33 cellular contexts compared by ENCODE assay signal in the genomic region with DNA sequence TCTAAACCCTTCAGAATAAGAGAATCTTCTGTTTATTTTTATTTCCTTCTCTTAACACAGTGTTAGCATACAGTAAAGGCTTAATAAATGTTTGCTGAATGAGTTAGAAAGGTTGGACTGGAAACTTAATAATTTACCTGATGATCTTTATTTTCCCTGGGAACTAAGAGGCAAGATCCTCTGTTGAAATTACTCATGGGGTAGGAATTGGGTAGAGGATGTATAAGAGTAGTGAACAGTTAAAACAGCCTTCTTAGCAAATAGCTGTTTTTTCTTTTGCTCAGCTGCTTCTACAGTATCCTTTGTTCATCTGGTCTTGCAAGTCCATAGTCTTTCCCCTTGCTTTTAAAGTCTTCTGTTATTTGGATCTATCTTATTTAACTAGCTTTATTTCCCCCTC.
DNase-seq lines count a peak whose midpoint lies in the region; ATAC-seq, FAIRE-seq and TF ChIP-seq lines count a peak whose summit lies in the region.
"Had no signal": no experiment of that assay in that cellular context is flagged by ENCODE, and none has a peak within 500 bp of the region (broad histone marks: within the 10 kb centered on the region; RNA-seq: fewer than 3 reads in every experiment).

No MANE protein-coding gene starts in this region.

- intact Hi-C loops in IMR-90 (cut with micrococcal nuclease), result no loop called here
- intact Hi-C loops in HepG2 (cut with micrococcal nuclease; ENCODE audit: unreplicated experiment), result no loop called here

- no peak overlapping the region; the same call in 1 of the 2 replicates for H3K23ac ChIP-seq in IMR-90 (ENCODE audit: low read depth, low read length)

- H3K18ac ChIP-seq in IMR-90 (ENCODE audit: low read depth, low read length), result no peak overlapping the region

- DNase-seq in activated T-cell treated with anti-CD3 and anti-CD28 coated beads, Interleukin-2, amount 50 U/mL, for 72 hours, result no peak
- no peak for DNase-seq in activated T-cell treated with anti-CD3 and anti-CD28 coated beads, Interleukin-2, amount 50 U/mL, for 1 hour
- DNase-seq in IMR-90 (peak; percentile 63), choroid plexus epithelial cell (ENCODE audit: low read depth) (peak; percentile 17), renal cortical epithelial cell (ENCODE audit: low read depth) (peak; percentile 86), MV-4-11 (lab: John Stamatoyannopoulos, UW) (no peak), HepG2 (ENCODE audit: low spot score) (no peak)
- no peak for DNase-seq in central memory CD4-positive, alpha-beta T cell
- DNase-seq: 8988T; activated CD4-positive, alpha-beta T cell treated with anti-CD3 and anti-CD28 coated beads, Interleukin-2, amount 50 U/mL, for 4 hours; activated CD8-positive, alpha-beta memory T cell treated with anti-CD3 and anti-CD28 coated beads, Interleukin-2, amount 10 ng/mL, durations not matched to agents 7 days and 5 days; activated naive CD4-positive, alpha-beta T cell treated with Interleukin-2 at 50 U/mL for 16 hours; activated T-cell treated with anti-CD3 and anti-CD28 coated beads, Interleukin-2, amount 50 U/mL, for 48 hours; AML-193; amygdala; CD4-positive, alpha-beta T cell; effector CD8-positive, alpha-beta T cell; glutamatergic neuron; islet precursor cell; midbrain; naive thymus-derived CD4-positive, alpha-beta T cell; NCI-H1694; NCI-H82; posterior cingulate gyrus; right lobe of liver; stimulated activated CD8-positive, alpha-beta memory T cell treated with anti-CD3 and anti-CD28 coated beads, Interleukin-4, amount 100 ng/mL, for 48 hours; testis had no signal

- H3K4me1 ChIP-seq in IMR-90 (ENCODE audit: control insufficient read depth, insufficient read depth, low read length) (peaks cover 5% of the 10 kb centered on the region; the same call in 1 of the 2 replicates), HepG2 (ENCODE audit: insufficient read depth, low read length) (no peaks in the 10 kb centered on the region)
- H3K4me1 ChIP-seq: testis had no signal

- TF ChIP-seq CTCF in IMR-90 (conservative IDR thresholded peaks at IDR 0.05; ENCODE audit: low read depth, low read length), result no peak
- no peak for TF ChIP-seq CTCF in choroid plexus epithelial cell (conservative IDR thresholded peaks at IDR 0.05; ENCODE audit: low read depth, low read length)
- TF ChIP-seq CTCF in HepG2 (CRISPR knock-in tag; IDR thresholded peaks at IDR 0.05), result no peak

- no peak for TF ChIP-seq RAD21 in IMR-90 (IDR thresholded peaks at IDR 0.05; ENCODE audit: low read length)
- TF ChIP-seq RAD21 in HepG2 (CRISPR knock-in tag; IDR thresholded peaks at IDR 0.05), result no peak

- H4K91ac ChIP-seq in IMR-90 (ENCODE audit: insufficient read depth, low read depth, low read length), result no peak overlapping the region

- H3K14ac ChIP-seq in IMR-90 (replicated peaks; ENCODE audit: low read depth, low read length), result no peak overlapping the region; the same call in 1 of the 2 replicates

- no peak overlapping the region for H3K4me2 ChIP-seq in IMR-90 (ENCODE audit: low read depth, low read length)
- H3K4me2 ChIP-seq in HepG2 (ENCODE audit: low read depth, low read length), result no peak overlapping the region

- dilution Hi-C loops in IMR-90 (cut with HindIII; ENCODE audit: low sequenced_read_pairs, unreplicated experiment), result no loop called here

- ATAC-seq in activated T-cell treated with anti-CD3 and anti-CD28 coated beads, Interleukin-2, amount 50 U/mL, for 72 hours (replicated peaks in 1 of 2), result no peak
- ATAC-seq in IMR-90 (ENCODE audit: low read depth) (0 out of 2 replicates have a peak, but pooled peaks have one; percentile 29), HepG2 (no peak)
- ATAC-seq: activated CD8-positive, alpha-beta memory T cell treated with anti-CD3 and anti-CD28 coated beads, Interleukin-2, amount 10 ng/mL, durations not matched to agents 7 days and 5 days; naive thymus-derived CD4-positive, alpha-beta T cell had no signal

- CTCF ChIA-PET in IMR-90 (lab: Yijun Ruan, JAX), result interaction anchor here (0.9 kb wide), 1 partner anchor 190 kb away, joined by 3 read pairs; no protein-coding TSS in a partner anchor
- CTCF ChIA-PET in HepG2 (lab: Yijun Ruan, JAX; ENCODE audit: low intra/inter-chr PET ratio, low total read pairs), result no interaction called here

- no peaks in the 10 kb centered on the region for H3K9me3 Mint-ChIP-seq in activated T-cell treated with anti-CD3 and anti-CD28 coated beads, Interleukin-2, amount 50 U/mL, for 72 hours
- H3K9me3 Mint-ChIP-seq: CD4-positive, alpha-beta T cell; stimulated activated naive CD8-positive, alpha-beta T cell treated with anti-CD3 and anti-CD28 coated beads, Interleukin-15, Interleukin-2, amounts not matched to agents 100 ng/mL and 50 ng/mL, for 24 hours had no signal

- no peak overlapping the region for H3K56ac ChIP-seq in IMR-90 (ENCODE audit: extremely low read depth, insufficient read depth, low read length)

- H4K8ac ChIP-seq in IMR-90 (ENCODE audit: low read depth in 2 of 2, low read length in 2 of 2), result no peak overlapping the region; a peak in 1 of 4 replicates

- H3K36me3 ChIP-seq in IMR-90 (ENCODE audit: control insufficient read depth, insufficient read depth, low read length) (peaks cover 7% of the 10 kb centered on the region), HepG2 (replicated peaks in 1 of 2; ENCODE audit: control insufficient read depth in 1 of 2, insufficient read depth in 2 of 2, low read length in 2 of 2) (peaks cover 3 to 59% of the 10 kb centered on the region in 2 experiments)

- no peaks in the 10 kb centered on the region for H3K4me1 Mint-ChIP-seq in activated T-cell treated with anti-CD3 and anti-CD28 coated beads, Interleukin-2, amount 50 U/mL, for 72 hours (ENCODE audit: low read depth)
- H3K4me1 Mint-ChIP-seq: activated CD8-positive, alpha-beta memory T cell treated with anti-CD3 and anti-CD28 coated beads, Interleukin-2, amount 10 ng/mL, durations not matched to agents 7 days and 5 days had no signal

- peaks cover 5 to 12% of the 10 kb centered on the region in 2 donors for H3K36me3 Mint-ChIP-seq in activated T-cell treated with anti-CD3 and anti-CD28 coated beads, Interleukin-2, amount 50 U/mL, for 72 hours (ENCODE audit: insufficient read depth in 2 of 2)

- H3K27me3 Mint-ChIP-seq in activated T-cell treated with anti-CD3 and anti-CD28 coated beads, Interleukin-2, amount 50 U/mL, for 72 hours (ENCODE audit: low read depth), result no peaks in the 10 kb centered on the region
- H3K27me3 Mint-ChIP-seq: activated CD8-positive, alpha-beta memory T cell treated with anti-CD3 and anti-CD28 coated beads, Interleukin-2, amount 10 ng/mL, durations not matched to agents 7 days and 5 days; CD4-positive, alpha-beta T cell; naive thymus-derived CD4-positive, alpha-beta T cell; stimulated activated naive CD8-positive, alpha-beta T cell treated with anti-CD3 and anti-CD28 coated beads, Interleukin-15, Interleukin-2, amounts not matched to agents 100 ng/mL and 50 ng/mL, for 24 hours had no signal

- H3K27me3 ChIP-seq in IMR-90 (ENCODE audit: control insufficient read depth, insufficient read depth, low read length), result no peaks in the 10 kb centered on the region
- H3K27me3 ChIP-seq in HepG2 (ENCODE audit: control insufficient read depth in 1 of 2, insufficient read depth in 2 of 2, low read length in 2 of 2), result no peaks in the 10 kb centered on the region
- H3K27me3 ChIP-seq: neutrophil, right lobe of liver, SJSA1, testis had no signal

- TF ChIP-seq POLR2A in IMR-90 (IDR thresholded peaks at IDR 0.05; ENCODE audit: low read depth, low read length), result no peak
- no peak for TF ChIP-seq POLR2A in HepG2 (IDR thresholded peaks at IDR 0.05; ENCODE audit: insufficient read depth in 1 of 2, low read depth in 2 of 2, low read length in 2 of 2)

- POLR2A ChIA-PET in IMR-90 (lab: Charles Lee; ENCODE audit: unreplicated experiment) (no interaction called here), HepG2 (lab: Yijun Ruan, JAX) (no interaction called here)

- H3K4me3 ChIP-seq in IMR-90 (ENCODE audit: insufficient read depth, low read depth, low read length) (no peak overlapping the region), choroid plexus epithelial cell (ENCODE audit: low read depth, low read length) (no peak overlapping the region), HepG2 (replicated peaks in 1 of 3; ENCODE audit: insufficient read depth in 1 of 3, low read depth in 2 of 3, low read length in 3 of 3) (no peak overlapping the region)
- H3K4me3 ChIP-seq: coronary artery, right lobe of liver, SJSA1, testis had no signal

- H4K20me1 ChIP-seq in IMR-90 (ENCODE audit: insufficient read depth, low read length) (no peaks in the 10 kb centered on the region), HepG2 (ENCODE audit: insufficient read depth, low read length) (no peaks in the 10 kb centered on the region)

- peak overlapping the region; percentile 18 for H2BK5ac ChIP-seq in IMR-90 (ENCODE audit: low read depth, low read length, poor library complexity, severe bottlenecking)

- H2BK15ac ChIP-seq in IMR-90 (ENCODE audit: low read depth, low read length), result no peak overlapping the region

- H2AFZ ChIP-seq in IMR-90 (replicated peaks; ENCODE audit: low read length, poor library complexity) (no peak overlapping the region), HepG2 (ENCODE audit: low read length) (no peak overlapping the region)

- FAIRE-seq in HepG2 (lab: Jason Lieb, UNC), result no peak

- H3K9me3 ChIP-seq in IMR-90 (ENCODE audit: control insufficient read depth, insufficient read depth, low read length), result no peaks in the 10 kb centered on the region
- H3K9me3 ChIP-seq in HepG2 (ENCODE audit: low read length), result no peaks in the 10 kb centered on the region
- H3K9me3 ChIP-seq: neutrophil, right lobe of liver, SJSA1, testis had no signal

- no peak overlapping the region for H3K27ac ChIP-seq in IMR-90 (ENCODE audit: insufficient read depth, low read length)
- H3K27ac ChIP-seq in HepG2 (ENCODE audit: extremely low read length, insufficient read depth, low read length), result no peak overlapping the region
- H3K27ac ChIP-seq: coronary artery, epithelial cell of prostate, neutrophil, right lobe of liver, RWPE1, SJSA1, testis had no signal

- no peak overlapping the region for H2BK120ac ChIP-seq in IMR-90 (ENCODE audit: low read depth, low read length)

- BruUV-seq in IMR-90 (replicated peaks; lab: Mats Ljungman, UMichigan) (no TSS peak), HepG2 (replicated peaks; lab: Mats Ljungman, UMichigan) (no TSS peak)

- H3K4ac ChIP-seq in IMR-90 (ENCODE audit: low read depth, low read length), result no peak overlapping the region

- no peak overlapping the region for H3K4me3 Mint-ChIP-seq in activated T-cell treated with anti-CD3 and anti-CD28 coated beads, Interleukin-2, amount 50 U/mL, for 72 hours
- H3K4me3 Mint-ChIP-seq: activated CD8-positive, alpha-beta memory T cell treated with anti-CD3 and anti-CD28 coated beads, Interleukin-2, amount 10 ng/mL, durations not matched to agents 7 days and 5 days; CD4-positive, alpha-beta T cell; naive thymus-derived CD4-positive, alpha-beta T cell; stimulated activated naive CD8-positive, alpha-beta T cell treated with anti-CD3 and anti-CD28 coated beads, Interleukin-15, Interleukin-2, amounts not matched to agents 100 ng/mL and 50 ng/mL, for 24 hours had no signal

- H3K27ac Mint-ChIP-seq in activated T-cell treated with anti-CD3 and anti-CD28 coated beads, Interleukin-2, amount 50 U/mL, for 72 hours, result peak overlapping the region; percentile 7
- H3K27ac Mint-ChIP-seq: activated CD8-positive, alpha-beta memory T cell treated with anti-CD3 and anti-CD28 coated beads, Interleukin-2, amount 10 ng/mL, durations not matched to agents 7 days and 5 days; CD4-positive, alpha-beta T cell; stimulated activated naive CD8-positive, alpha-beta T cell treated with anti-CD3 and anti-CD28 coated beads, Interleukin-15, Interleukin-2, amounts not matched to agents 100 ng/mL and 50 ng/mL, for 24 hours had no signal

- H3K79me1 ChIP-seq in IMR-90 (ENCODE audit: low read depth in 1 of 2, low read length in 2 of 2), result peaks cover 0 to 7% of the 10 kb centered on the region in 2 experiments; a peak in 3 of 4 replicates

- in situ Hi-C loops in IMR-90 (cut with MboI; ENCODE audit: low sequenced_read_pairs) (no loop called here), HepG2 (cut with HindIII; ENCODE audit: extremely low pct_ligation_motif_present, low pct_unique_long_range_greater_than_20kb) (no loop called here)

- H3K9ac ChIP-seq in IMR-90 (ENCODE audit: low read depth, low read length) (no peak overlapping the region), HepG2 (ENCODE audit: insufficient read depth, low read depth, low read length) (no peak overlapping the region)

- TF ChIP-seq EP300 in HepG2 (IDR thresholded peaks at IDR 0.05; ENCODE audit: low read depth in 2 of 2, low read length in 2 of 2) (no peak), HepG2 (CRISPR knock-in tag; IDR thresholded peaks at IDR 0.05; ENCODE audit: borderline replicate concordance) (no peak)

- no peaks in the 10 kb centered on the region for H3K79me2 ChIP-seq in HepG2 (ENCODE audit: insufficient read depth, low read length)

- no peak overlapping the region for H4K5ac ChIP-seq in IMR-90 (ENCODE audit: low read depth, low read length)

- H2BK20ac ChIP-seq in IMR-90 (ENCODE audit: low read depth, low read length), result no peak overlapping the region

- peaks cover 6% of the 10 kb centered on the region for H3K9me1 ChIP-seq in IMR-90 (ENCODE audit: insufficient read depth, low read length)

- H2AK5ac ChIP-seq in IMR-90 (ENCODE audit: low read depth, low read length), result no peak overlapping the region

- no peak overlapping the region for H2AK9ac ChIP-seq in IMR-90 (replicated peaks; ENCODE audit: low read depth, low read length, poor library complexity)

Comparison
In these comparisons a context has a peak if more than half of its experiments do, and no peak if none do; other contexts are left out.
1. DNase-seq: peak in IMR-90 (single experiment), choroid plexus epithelial cell (single experiment) and renal cortical epithelial cell (single experiment); none in activated T-cell treated with anti-CD3 and anti-CD28 coated beads, Interleukin-2, amount 50 U/mL, for 72 hours (0 of 2), activated T-cell treated with anti-CD3 and anti-CD28 coated beads, Interleukin-2, amount 50 U/mL, for 1 hour (single experiment), MV-4-11 (single experiment), HepG2 (single experiment) and central memory CD4-positive, alpha-beta T cell (single experiment).